2 cellular contexts compared by ENCODE assay signal in the genomic region with DNA sequence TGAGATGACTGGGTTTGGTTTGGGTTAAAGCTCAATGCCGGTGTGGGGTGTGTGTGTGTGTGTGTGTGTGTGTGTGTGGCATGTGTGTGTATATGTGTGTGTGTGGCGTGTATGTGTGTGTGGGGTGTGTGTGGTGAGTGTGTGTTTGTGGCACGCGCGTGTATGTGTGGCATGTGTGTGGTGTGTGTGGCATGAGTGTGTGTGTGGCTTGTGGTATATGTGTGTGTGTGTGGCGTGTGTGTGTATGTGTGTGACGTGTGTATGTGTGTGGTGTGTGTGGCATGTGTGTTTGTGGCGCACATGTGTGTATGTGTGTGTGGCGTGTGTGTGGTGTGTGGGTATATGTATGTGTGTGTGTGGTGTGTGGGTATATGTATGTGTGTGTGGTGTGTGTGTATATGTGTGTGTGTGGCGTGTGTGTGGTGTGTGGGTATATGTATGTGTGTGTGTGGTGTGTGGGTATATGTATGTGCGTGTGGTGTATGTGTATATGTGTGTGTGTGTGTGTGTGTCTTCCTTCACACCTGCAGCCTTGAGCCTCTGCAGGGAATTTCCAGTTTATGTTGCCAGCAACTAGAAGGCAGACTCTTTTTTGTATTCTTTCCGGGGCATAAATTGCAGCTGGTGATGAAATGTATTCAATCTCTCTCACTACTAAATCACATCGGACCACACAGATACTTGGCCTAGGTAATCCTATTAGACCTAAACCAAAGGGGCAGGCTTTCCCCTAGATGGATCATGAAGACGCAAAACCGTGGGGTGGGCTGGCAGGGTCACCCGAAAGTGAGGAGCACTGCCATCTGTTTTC.
TF ChIP-seq lines count a peak whose summit lies in the region.

No MANE protein-coding gene starts in this region.

TF ChIP-seq in GM12891, 5 proteins besides CTCF, POLR2A, EP300 and RAD21:
- TF ChIP-seq PAX5 (IDR thresholded peaks at IDR 0.05; ENCODE audit: insufficient read depth, low read length, severe bottlenecking): no peak
- no peak for TF ChIP-seq SPI1 (IDR thresholded peaks at IDR 0.05; ENCODE audit: low read depth, low read length)
- no peak for TF ChIP-seq POU2F2 (IDR thresholded peaks at IDR 0.05; ENCODE audit: low read depth, low read length)
- TF ChIP-seq POLR2AphosphoS5 (IDR thresholded peaks at IDR 0.05; ENCODE audit: low read depth, low read length): no peak
- TF ChIP-seq TAF1 (IDR thresholded peaks at IDR 0.05; ENCODE audit: low read depth, low read length): no peak

TF ChIP-seq in H1, 55 proteins besides CTCF, POLR2A, EP300 and RAD21:
- TF ChIP-seq, protein P1, sequence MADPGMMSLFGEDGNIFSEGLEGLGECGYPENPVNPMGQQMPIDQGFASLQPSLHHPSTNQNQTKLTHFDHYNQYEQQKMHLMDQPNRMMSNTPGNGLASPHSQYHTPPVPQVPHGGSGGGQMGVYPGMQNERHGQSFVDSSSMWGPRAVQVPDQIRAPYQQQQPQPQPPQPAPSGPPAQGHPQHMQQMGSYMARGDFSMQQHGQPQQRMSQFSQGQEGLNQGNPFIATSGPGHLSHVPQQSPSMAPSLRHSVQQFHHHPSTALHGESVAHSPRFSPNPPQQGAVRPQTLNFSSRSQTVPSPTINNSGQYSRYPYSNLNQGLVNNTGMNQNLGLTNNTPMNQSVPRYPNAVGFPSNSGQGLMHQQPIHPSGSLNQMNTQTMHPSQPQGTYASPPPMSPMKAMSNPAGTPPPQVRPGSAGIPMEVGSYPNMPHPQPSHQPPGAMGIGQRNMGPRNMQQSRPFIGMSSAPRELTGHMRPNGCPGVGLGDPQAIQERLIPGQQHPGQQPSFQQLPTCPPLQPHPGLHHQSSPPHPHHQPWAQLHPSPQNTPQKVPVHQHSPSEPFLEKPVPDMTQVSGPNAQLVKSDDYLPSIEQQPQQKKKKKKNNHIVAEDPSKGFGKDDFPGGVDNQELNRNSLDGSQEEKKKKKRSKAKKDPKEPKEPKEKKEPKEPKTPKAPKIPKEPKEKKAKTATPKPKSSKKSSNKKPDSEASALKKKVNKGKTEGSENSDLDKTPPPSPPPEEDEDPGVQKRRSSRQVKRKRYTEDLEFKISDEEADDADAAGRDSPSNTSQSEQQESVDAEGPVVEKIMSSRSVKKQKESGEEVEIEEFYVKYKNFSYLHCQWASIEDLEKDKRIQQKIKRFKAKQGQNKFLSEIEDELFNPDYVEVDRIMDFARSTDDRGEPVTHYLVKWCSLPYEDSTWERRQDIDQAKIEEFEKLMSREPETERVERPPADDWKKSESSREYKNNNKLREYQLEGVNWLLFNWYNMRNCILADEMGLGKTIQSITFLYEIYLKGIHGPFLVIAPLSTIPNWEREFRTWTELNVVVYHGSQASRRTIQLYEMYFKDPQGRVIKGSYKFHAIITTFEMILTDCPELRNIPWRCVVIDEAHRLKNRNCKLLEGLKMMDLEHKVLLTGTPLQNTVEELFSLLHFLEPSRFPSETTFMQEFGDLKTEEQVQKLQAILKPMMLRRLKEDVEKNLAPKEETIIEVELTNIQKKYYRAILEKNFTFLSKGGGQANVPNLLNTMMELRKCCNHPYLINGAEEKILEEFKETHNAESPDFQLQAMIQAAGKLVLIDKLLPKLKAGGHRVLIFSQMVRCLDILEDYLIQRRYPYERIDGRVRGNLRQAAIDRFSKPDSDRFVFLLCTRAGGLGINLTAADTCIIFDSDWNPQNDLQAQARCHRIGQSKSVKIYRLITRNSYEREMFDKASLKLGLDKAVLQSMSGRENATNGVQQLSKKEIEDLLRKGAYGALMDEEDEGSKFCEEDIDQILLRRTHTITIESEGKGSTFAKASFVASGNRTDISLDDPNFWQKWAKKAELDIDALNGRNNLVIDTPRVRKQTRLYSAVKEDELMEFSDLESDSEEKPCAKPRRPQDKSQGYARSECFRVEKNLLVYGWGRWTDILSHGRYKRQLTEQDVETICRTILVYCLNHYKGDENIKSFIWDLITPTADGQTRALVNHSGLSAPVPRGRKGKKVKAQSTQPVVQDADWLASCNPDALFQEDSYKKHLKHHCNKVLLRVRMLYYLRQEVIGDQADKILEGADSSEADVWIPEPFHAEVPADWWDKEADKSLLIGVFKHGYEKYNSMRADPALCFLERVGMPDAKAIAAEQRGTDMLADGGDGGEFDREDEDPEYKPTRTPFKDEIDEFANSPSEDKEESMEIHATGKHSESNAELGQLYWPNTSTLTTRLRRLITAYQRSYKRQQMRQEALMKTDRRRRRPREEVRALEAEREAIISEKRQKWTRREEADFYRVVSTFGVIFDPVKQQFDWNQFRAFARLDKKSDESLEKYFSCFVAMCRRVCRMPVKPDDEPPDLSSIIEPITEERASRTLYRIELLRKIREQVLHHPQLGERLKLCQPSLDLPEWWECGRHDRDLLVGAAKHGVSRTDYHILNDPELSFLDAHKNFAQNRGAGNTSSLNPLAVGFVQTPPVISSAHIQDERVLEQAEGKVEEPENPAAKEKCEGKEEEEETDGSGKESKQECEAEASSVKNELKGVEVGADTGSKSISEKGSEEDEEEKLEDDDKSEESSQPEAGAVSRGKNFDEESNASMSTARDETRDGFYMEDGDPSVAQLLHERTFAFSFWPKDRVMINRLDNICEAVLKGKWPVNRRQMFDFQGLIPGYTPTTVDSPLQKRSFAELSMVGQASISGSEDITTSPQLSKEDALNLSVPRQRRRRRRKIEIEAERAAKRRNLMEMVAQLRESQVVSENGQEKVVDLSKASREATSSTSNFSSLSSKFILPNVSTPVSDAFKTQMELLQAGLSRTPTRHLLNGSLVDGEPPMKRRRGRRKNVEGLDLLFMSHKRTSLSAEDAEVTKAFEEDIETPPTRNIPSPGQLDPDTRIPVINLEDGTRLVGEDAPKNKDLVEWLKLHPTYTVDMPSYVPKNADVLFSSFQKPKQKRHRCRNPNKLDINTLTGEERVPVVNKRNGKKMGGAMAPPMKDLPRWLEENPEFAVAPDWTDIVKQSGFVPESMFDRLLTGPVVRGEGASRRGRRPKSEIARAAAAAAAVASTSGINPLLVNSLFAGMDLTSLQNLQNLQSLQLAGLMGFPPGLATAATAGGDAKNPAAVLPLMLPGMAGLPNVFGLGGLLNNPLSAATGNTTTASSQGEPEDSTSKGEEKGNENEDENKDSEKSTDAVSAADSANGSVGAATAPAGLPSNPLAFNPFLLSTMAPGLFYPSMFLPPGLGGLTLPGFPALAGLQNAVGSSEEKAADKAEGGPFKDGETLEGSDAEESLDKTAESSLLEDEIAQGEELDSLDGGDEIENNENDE (IDR thresholded peaks at IDR 0.05; ENCODE audit: insufficient replicate concordance, low read length): no peak
- TF ChIP-seq BCL11A (IDR thresholded peaks at IDR 0.05; ENCODE audit: low read depth in 2 of 2, low read length in 2 of 2) (no peak), RBBP5 (IDR thresholded peaks at IDR 0.05; ENCODE audit: borderline replicate concordance, low read depth, low read length) (no peak), NANOG (IDR thresholded peaks at IDR 0.05; ENCODE audit: insufficient read depth, low read depth, low read length, poor library complexity, severe bottlenecking) (no peak), RNF2 (IDR thresholded peaks at IDR 0.05; ENCODE audit: borderline replicate concordance, low read depth, low read length, missing control alignments, poor library complexity, severe bottlenecking) (no peak)
- TF ChIP-seq, protein P2, sequence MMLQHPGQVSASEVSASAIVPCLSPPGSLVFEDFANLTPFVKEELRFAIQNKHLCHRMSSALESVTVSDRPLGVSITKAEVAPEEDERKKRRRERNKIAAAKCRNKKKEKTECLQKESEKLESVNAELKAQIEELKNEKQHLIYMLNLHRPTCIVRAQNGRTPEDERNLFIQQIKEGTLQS (IDR thresholded peaks at IDR 0.05; ENCODE audit: insufficient read depth, low read depth, low read length): no peak
